8 cellular contexts compared by ENCODE assay signal in the genomic region with DNA sequence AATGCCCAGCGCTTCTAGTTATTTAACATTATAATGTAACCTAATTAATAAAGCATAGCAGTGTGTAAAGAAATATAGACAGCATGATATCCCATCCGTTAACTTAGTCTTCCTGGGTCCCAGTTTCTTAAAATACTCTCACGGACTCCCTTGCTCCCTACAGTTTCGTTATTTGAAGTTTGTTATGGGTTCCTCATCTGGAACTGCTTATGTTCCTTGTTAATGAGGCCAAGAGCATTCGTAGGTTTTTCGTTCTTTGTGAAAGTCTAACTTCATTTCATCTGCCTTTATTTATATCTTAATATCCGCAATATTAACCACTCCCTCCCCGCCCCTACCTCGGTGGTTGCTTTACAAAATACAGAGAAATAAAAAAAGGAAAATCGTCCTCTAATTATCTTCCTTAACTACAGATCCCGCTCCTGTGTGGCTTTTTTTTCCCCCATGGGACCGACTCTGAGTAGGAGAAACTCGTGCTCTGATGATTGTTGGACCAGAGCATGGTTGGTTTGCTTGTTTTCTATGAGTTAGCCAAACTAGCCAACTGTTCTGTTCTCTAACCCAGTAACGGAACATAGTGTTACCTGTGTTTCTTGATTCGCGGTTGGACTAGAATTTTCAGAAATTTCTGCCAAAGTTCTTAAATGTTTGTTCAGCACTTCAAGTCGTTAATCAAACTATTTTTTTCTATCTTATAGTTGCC. TPM values are rescaled to one million over a fixed set of nuclear protein-coding genes. Genes with fewer than 3 reads are reported as not detected.
A peak's percentile ranks its signal among the peaks of the same experiment; 100 is the strongest.
DNase-seq lines count a peak whose midpoint lies in the region; ATAC-seq, FAIRE-seq and TF ChIP-seq lines count a peak whose summit lies in the region.

No MANE protein-coding gene starts in this region.

- peak overlapping the region; percentile 94 for H3K27ac Mint-ChIP-seq in CD8-positive, alpha-beta T cell

- H3K9me3 Mint-ChIP-seq in CD8-positive, alpha-beta T cell = no peaks in the 10 kb centered on the region

- H3K27ac ChIP-seq in CD8-positive, alpha-beta T cell (ENCODE audit: low read depth, low read length) = peak overlapping the region; percentile 84
- H3K27ac ChIP-seq in KOPT-K1 (ENCODE audit: low read depth, low read length, poor library complexity, severe bottlenecking) = peak overlapping the region; percentile 77
- H3K27ac ChIP-seq in stomach smooth muscle (ENCODE audit: low read length) = peak overlapping the region; percentile 85

- no peaks in the 10 kb centered on the region for H3K27me3 ChIP-seq in CD8-positive, alpha-beta T cell (ENCODE audit: insufficient read depth, low read length)
- no peaks in the 10 kb centered on the region for H3K27me3 ChIP-seq in stomach smooth muscle (ENCODE audit: control insufficient read depth in 1 of 2, insufficient read depth in 2 of 2, low read length in 2 of 2)

- ATAC-seq in CD8-positive, alpha-beta T cell = no peak

- CTCF ChIA-PET in CD8-positive, alpha-beta T cell (lab: Charles Lee) = no interaction called here

- no peaks in the 10 kb centered on the region for H3K9me3 ChIP-seq in CD8-positive, alpha-beta T cell (ENCODE audit: low read length)
- H3K9me3 ChIP-seq in KOPT-K1 (ENCODE audit: insufficient read depth, low read length, poor library complexity, severe bottlenecking) (no peaks in the 10 kb centered on the region), stomach smooth muscle (ENCODE audit: control insufficient read depth in 2 of 2, low read length in 2 of 2) (no peaks in the 10 kb centered on the region)

- intact Hi-C loops in CD8-positive, alpha-beta T cell (cut with DNase I, micrococcal nuclease) = loop anchor here in 1 of 2 experiments (1.0 kb wide), 1 partner anchor 31 kb away; no protein-coding TSS in a partner anchor

- DNase-seq in CD8-positive, alpha-beta T cell = no peak
- DNase-seq in astrocyte of the spinal cord (ENCODE audit: low read depth, low spot score) (no peak), iris pigment epithelial cell (ENCODE audit: low read depth) (peak; percentile 38), globus pallidus (ENCODE audit: low spot score) (no peak), pons (ENCODE audit: low spot score) (no peak), D721Med (ENCODE audit: insufficient read length, low spot score) (no peak)

- no peak for TF ChIP-seq CTCF in CD8-positive, alpha-beta T cell (IDR thresholded peaks at IDR 0.05)
- TF ChIP-seq CTCF in astrocyte of the spinal cord (IDR thresholded peaks at IDR 0.05; ENCODE audit: low read depth, low read length) (no peak), D721Med (IDR thresholded peaks at IDR 0.05; ENCODE audit: insufficient read depth, missing control alignments) (no peak)

- peaks cover 51% of the 10 kb centered on the region for H3K4me1 ChIP-seq in CD8-positive, alpha-beta T cell (ENCODE audit: insufficient read depth, low read length)
- peaks cover 4% of the 10 kb centered on the region for H3K4me1 ChIP-seq in stomach smooth muscle (ENCODE audit: control insufficient read depth, insufficient read depth, low read length)

- in situ Hi-C loops in astrocyte of the spinal cord (cut with HindIII; ENCODE audit: low sequenced_read_pairs) = no loop called here

- peak overlapping the region; percentile 90 to 93 for H3K9ac ChIP-seq in stomach smooth muscle (ENCODE audit: low read length in 2 of 2)

- peak overlapping the region; percentile 95 for H3K4me3 ChIP-seq in CD8-positive, alpha-beta T cell (ENCODE audit: low read depth, low read length)
- H3K4me3 ChIP-seq in astrocyte of the spinal cord (ENCODE audit: low read depth, low read length) (peak overlapping the region; percentile 86), stomach smooth muscle (ENCODE audit: low read length in 2 of 2) (peak overlapping the region; percentile 93 to 98)

- peaks cover 5% of the 10 kb centered on the region for H3K36me3 ChIP-seq in CD8-positive, alpha-beta T cell (ENCODE audit: insufficient read depth, low read length)
- H3K36me3 ChIP-seq in KOPT-K1 (ENCODE audit: insufficient read depth, low read length) = peaks cover 24% of the 10 kb centered on the region
- H3K36me3 ChIP-seq in stomach smooth muscle (ENCODE audit: control insufficient read depth in 2 of 2, insufficient read depth in 2 of 2, low read length in 2 of 2) = peaks cover 0 to 11% of the 10 kb centered on the region in 2 donors

- H3K36me3 Mint-ChIP-seq in CD8-positive, alpha-beta T cell = peaks cover 35% of the 10 kb centered on the region

- peak overlapping the region; percentile 96 for H3K4me3 Mint-ChIP-seq in CD8-positive, alpha-beta T cell

- H3K27me3 Mint-ChIP-seq in CD8-positive, alpha-beta T cell (ENCODE audit: low read depth) = no peaks in the 10 kb centered on the region

- FAIRE-seq in D721Med (lab: Jason Lieb, UNC) = no peak

- peaks cover 66% of the 10 kb centered on the region for H3K4me1 Mint-ChIP-seq in CD8-positive, alpha-beta T cell (ENCODE audit: low read depth)

- POLR2A ChIA-PET in CD8-positive, alpha-beta T cell (lab: Charles Lee) = no interaction called here

RNA-seq across cellular contexts. Expression of a gene that starts 0.9 kb away (rescaled TPM):
- 10 to 100 TPM; 24.9 to 25.7 TPM for total RNA-seq in CD8-positive, alpha-beta T cell

RNA-seq across cellular contexts. Expression of a gene that starts 0.9 kb away (rescaled TPM):
- 10 to 100 TPM; 14.2 to 17.1 TPM for total RNA-seq in CD8-positive, alpha-beta T cell

RNA-seq across cellular contexts. Expression of a gene that starts 31.6 kb away (rescaled TPM):
- 1 to 10 TPM; 3.5 TPM for total RNA-seq in CD8-positive, alpha-beta T cell

RNA-seq across cellular contexts. Expression of a gene that starts 41.2 kb away (rescaled TPM):
- total RNA-seq in CD8-positive, alpha-beta T cell = 1 to 10 TPM; 2.5 to 3.2 TPM
